20 cellular contexts compared by ENCODE assay signal in the genomic region with DNA sequence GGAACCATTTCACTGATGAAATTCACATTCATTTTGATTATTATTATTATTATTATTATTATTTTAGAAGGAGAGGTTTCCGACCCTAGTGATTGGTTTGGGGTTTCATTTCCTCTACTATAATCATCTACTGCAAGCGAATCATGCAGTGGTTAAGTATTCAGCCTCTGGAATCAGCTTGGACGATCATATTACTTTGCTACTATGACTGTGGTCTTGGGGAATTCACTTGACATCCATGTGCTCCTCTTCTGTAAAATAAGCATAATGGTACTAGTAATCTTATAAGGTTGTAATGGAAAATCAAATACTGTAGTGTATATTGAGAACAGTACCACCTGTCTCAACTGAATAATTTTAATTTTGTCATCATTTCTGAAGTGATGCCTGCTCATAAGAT.
A peak's percentile ranks its signal among the peaks of the same experiment; 100 is the strongest.
DNase-seq lines count a peak whose midpoint lies in the region; TF ChIP-seq lines count a peak whose summit lies in the region.
"Had no signal": no experiment of that assay in that cellular context is flagged by ENCODE, and none has a peak within 500 bp of the region (broad histone marks: within the 10 kb centered on the region; RNA-seq: fewer than 3 reads in every experiment).

No MANE protein-coding gene starts in this region.

- no peak overlapping the region for H2AFZ ChIP-seq in hepatocyte

- no peaks in the 10 kb centered on the region for H3K9me2 ChIP-seq in hepatocyte (replicated peaks; ENCODE audit: insufficient read depth)

- TF ChIP-seq CTCF in sigmoid colon (IDR thresholded peaks at IDR 0.05) = no peak
- no peak for TF ChIP-seq CTCF in hepatocyte (IDR thresholded peaks at IDR 0.05; ENCODE audit: poor library complexity)

- TF ChIP-seq POLR2A in sigmoid colon (IDR thresholded peaks at IDR 0.05) = no peak

- peak; percentile 78 for DNase-seq in EL
- DNase-seq in M059J (ENCODE audit: low read depth) = peak; percentile 61
- DNase-seq in amniotic stem cell (lab: John Stamatoyannopoulos, UW) = peak; percentile 46
- peak; percentile 70 for DNase-seq in non-pigmented ciliary epithelial cell (ENCODE audit: low read depth)
- no peak for DNase-seq in sigmoid colon
- no peak for DNase-seq in NCI-H446 treated with DMSO at 0.1 percent for 48 hours (lab: John Stamatoyannopoulos, UW)
- DNase-seq in hepatocyte (ENCODE audit: low spot score) = no peak
- DNase-seq: activated CD4-positive, alpha-beta memory T cell treated with anti-CD3 and anti-CD28 coated beads, Interleukin-2, amount 10 ng/mL, durations not matched to agents 7 days and 5 days; activated naive CD4-positive, alpha-beta T cell; amygdala; cerebellar nuclear complex; NCI-H1436; NCI-H524 treated with DMSO at 0.1 percent for 48 hours; small intestine; stimulated activated CD4-positive, alpha-beta T cell treated with anti-CD3 and anti-CD28 coated beads, Interleukin-2, amount 100 ng/mL, for 48 hours; stimulated activated naive CD4-positive, alpha-beta T cell treated with Interleukin-2 at 50 U/mL for 16 hours; T-helper 9 cell; thyroid gland had no signal

- no peaks in the 10 kb centered on the region for H3K36me3 ChIP-seq in sigmoid colon
- H3K36me3 ChIP-seq in hepatocyte (replicated peaks; ENCODE audit: insufficient read depth, low read depth) = no peaks in the 10 kb centered on the region
- H3K36me3 ChIP-seq: prostate gland, thyroid gland had no signal

- no peak overlapping the region for H3K27ac ChIP-seq in sigmoid colon
- H3K27ac ChIP-seq in hepatocyte = no peak overlapping the region
- H3K27ac ChIP-seq: prostate gland, RWPE1, thyroid gland had no signal

- intact Hi-C loops in sigmoid colon (cut with DNase I) = no loop called here

- H3K27me3 ChIP-seq in sigmoid colon (no peaks in the 10 kb centered on the region), hepatocyte (no peaks in the 10 kb centered on the region)
- H3K27me3 ChIP-seq: thyroid gland had no signal

- H3K4me1 ChIP-seq in sigmoid colon = no peaks in the 10 kb centered on the region
- H3K4me1 ChIP-seq in hepatocyte (ENCODE audit: insufficient read depth) = peaks cover 4% of the 10 kb centered on the region
- H3K4me1 ChIP-seq: prostate gland had no signal

- no peak overlapping the region for H3K4me2 ChIP-seq in hepatocyte

- H3K79me2 ChIP-seq in hepatocyte = no peaks in the 10 kb centered on the region

- no peaks in the 10 kb centered on the region for H3K9me3 ChIP-seq in sigmoid colon
- no peaks in the 10 kb centered on the region for H3K9me3 ChIP-seq in hepatocyte (ENCODE audit: low read depth)
- H3K9me3 ChIP-seq: prostate gland, thyroid gland had no signal

- H3K4me3 ChIP-seq in sigmoid colon (no peak overlapping the region), hepatocyte (no peak overlapping the region)
- H3K4me3 ChIP-seq: prostate gland, thyroid gland had no signal

- TF ChIP-seq EP300 in sigmoid colon (IDR thresholded peaks at IDR 0.05) = no peak

- 88 to 89% methylated on average over 3 of the region's 3 CpGs for WGBS in sigmoid colon, 2 donors
- WGBS in hepatocyte (ENCODE audit: low lambda C conversion rate, missing lambda C conversion rate) = 96% methylated on average over 3 of the region's 3 CpGs

- H4K20me1 ChIP-seq in hepatocyte (ENCODE audit: insufficient read depth, poor library complexity, severe bottlenecking) = no peaks in the 10 kb centered on the region

Comparison
In these comparisons a context has a peak if more than half of its experiments do, and no peak if none do; other contexts are left out.
1. DNase-seq: peak in EL (single experiment), M059J (single experiment), amniotic stem cell (single experiment) and non-pigmented ciliary epithelial cell (single experiment); none in sigmoid colon (single experiment), NCI-H446 treated with DMSO at 0.1 percent for 48 hours (single experiment) and hepatocyte (single experiment).